29 cellular contexts compared by ENCODE assay signal in genomic region chr12:95244350-95244749, GRCh38.
"Had no signal": no experiment of that assay in that cellular context is flagged by ENCODE, and none has a peak within 500 bp of the region (broad histone marks: within the 10 kb centered on the region; RNA-seq: fewer than 3 reads in every experiment).

No MANE protein-coding gene starts in this region.

- H3K27ac Mint-ChIP-seq: endodermal cell; stimulated activated effector memory CD8-positive, alpha-beta T cell treated with anti-CD3 and anti-CD28 coated beads, Interleukin-12 subunit alpha, Interleukin-12 subunit beta, amount 100 ng/mL, for 72 hours had no signal

- H3K36me3 ChIP-seq: ovary had no signal

- DNase-seq: dorsolateral prefrontal cortex; effector CD4-positive, alpha-beta T cell; endodermal cell; foreskin keratinocyte; heart left ventricle; left cardiac atrium; left lung; mesendoderm; naive thymus-derived CD8-positive, alpha-beta T cell; occipital lobe; ovary; posterior cingulate gyrus; psoas muscle; right cardiac atrium; sigmoid colon; stimulated activated CD4-positive, alpha-beta T cell treated with anti-CD3 and anti-CD28 coated beads, Interleukin-2, amount 100 ng/mL, for 24 hours; stimulated activated CD4-positive, alpha-beta T cell treated with anti-CD3 and anti-CD28 coated beads, Interleukin-4, amount 100 ng/mL, for 24 hours; stimulated activated naive CD4-positive, alpha-beta T cell treated with Interleukin-2 at 50 U/mL for 16 hours; stomach; tibial artery; upper lobe of left lung had no signal

- H3K27me3 Mint-ChIP-seq: naive thymus-derived CD8-positive, alpha-beta T cell had no signal

- H3K4me3 ChIP-seq: dorsolateral prefrontal cortex, esophagus muscularis mucosa, gastroesophageal sphincter, heart left ventricle, hepatocyte, left lung, ovary, psoas muscle, sigmoid colon, stomach, tibial artery, upper lobe of left lung had no signal

- H2AFZ ChIP-seq: hepatocyte had no signal

- H3K27ac ChIP-seq: dorsolateral prefrontal cortex, epithelial cell of prostate, esophagus muscularis mucosa, foreskin keratinocyte, gastroesophageal sphincter, heart left ventricle, hepatocyte, left lung, ovary, psoas muscle, sigmoid colon, stomach, tibial artery, upper lobe of left lung had no signal

- H3K4me3 Mint-ChIP-seq: endodermal cell; stimulated activated effector memory CD8-positive, alpha-beta T cell treated with anti-CD3 and anti-CD28 coated beads, Interleukin-12 subunit alpha, Interleukin-12 subunit beta, amount 100 ng/mL, for 72 hours had no signal

- FAIRE-seq: colon, islet of Langerhans, urothelium cell line had no signal

- ATAC-seq: foreskin keratinocyte; gastroesophageal sphincter; heart left ventricle; left cardiac atrium; left lung; naive thymus-derived CD8-positive, alpha-beta T cell; right cardiac atrium; stimulated activated effector memory CD8-positive, alpha-beta T cell treated with anti-CD3 and anti-CD28 coated beads, Interleukin-12 subunit alpha, Interleukin-12 subunit beta, amount 100 ng/mL, for 72 hours had no signal

- H3K27me3 ChIP-seq: dorsolateral prefrontal cortex, esophagus muscularis mucosa, foreskin keratinocyte, gastroesophageal sphincter, heart left ventricle, hepatocyte, left lung, ovary, sigmoid colon, stomach, tibial artery, upper lobe of left lung had no signal

- H3K4me1 ChIP-seq: upper lobe of left lung had no signal

- H3K9me3 ChIP-seq: esophagus muscularis mucosa, gastroesophageal sphincter, heart left ventricle, left lung, ovary, psoas muscle, sigmoid colon, stomach, tibial artery, upper lobe of left lung had no signal

- H3K4me2 ChIP-seq: hepatocyte had no signal

- H3K9me3 Mint-ChIP-seq: endodermal cell; naive thymus-derived CD8-positive, alpha-beta T cell; stimulated activated effector memory CD8-positive, alpha-beta T cell treated with anti-CD3 and anti-CD28 coated beads, Interleukin-12 subunit alpha, Interleukin-12 subunit beta, amount 100 ng/mL, for 72 hours had no signal
